25 cellular contexts compared by ENCODE assay signal in genomic region chr14:103733651-103734050, GRCh38. TPM values are rescaled to one million over a fixed set of nuclear protein-coding genes. Genes with fewer than 3 reads are reported as not detected.
DNase-seq lines count a peak whose midpoint lies in the region; ATAC-seq and TF ChIP-seq lines count a peak whose summit lies in the region.
"Had no signal": no experiment of that assay in that cellular context is flagged by ENCODE, and none has a peak within 500 bp of the region (broad histone marks: within the 10 kb centered on the region; RNA-seq: fewer than 3 reads in every experiment).

No MANE protein-coding gene starts in this region.

- DNase-seq in EL (peak; percentile 46), RWPE2 (ENCODE audit: low spot score) (no peak), esophagus muscularis mucosa (ENCODE audit: extremely low spot score) (no peak), posterior vena cava (ENCODE audit: low spot score) (peak; percentile 48), GM13976 (ENCODE audit: low spot score) (no peak), HAP-1 (ENCODE audit: low spot score in 2 of 2) (no peak), foreskin melanocyte (no peak)
- DNase-seq: activated CD8-positive, alpha-beta T cell treated with anti-CD3 and anti-CD28 coated beads, Interleukin-2, amount 10 ng/mL, durations not matched to agents 7 days and 5 days; activated naive CD4-positive, alpha-beta T cell; activated T-cell treated with anti-CD3 and anti-CD28 coated beads, Interleukin-2, amount 50 U/mL, for 1 hour; amniotic stem cell; C1 segment of cervical spinal cord; DMS 273 treated with DMSO at 0.1 percent for 48 hours; effector CD4-positive, alpha-beta T cell; naive thymus-derived CD8-positive, alpha-beta T cell; NCI-H1694; NCI-H2171 treated with DMSO at 0.1 percent for 48 hours; NCI-H69; RPMI8226; T1000; uterus had no signal

- TF ChIP-seq POLR2A in esophagus muscularis mucosa (IDR thresholded peaks at IDR 0.05; ENCODE audit: low read depth): no peak

- H3K4me3 ChIP-seq in RWPE2 (ENCODE audit: severe bottlenecking) (no peak overlapping the region), esophagus muscularis mucosa (no peak overlapping the region), HAP-1 (no peak overlapping the region)
- H3K4me3 ChIP-seq: pancreas, uterus had no signal

- no peak for TF ChIP-seq CTCF in RWPE2 (IDR thresholded peaks at IDR 0.05; ENCODE audit: poor library complexity, severe bottlenecking)
- TF ChIP-seq CTCF in esophagus muscularis mucosa (IDR thresholded peaks at IDR 0.05): no peak
- TF ChIP-seq CTCF in GM13976 (IDR thresholded peaks at IDR 0.05; ENCODE audit: borderline replicate concordance, control extremely low read depth, extremely low read depth, insufficient read depth, missing control alignments): no peak

- H3K4me1 ChIP-seq in RWPE2 (ENCODE audit: insufficient read depth, poor library complexity, severe bottlenecking) (no peaks in the 10 kb centered on the region), esophagus muscularis mucosa (peaks cover 37 to 89% (median 69%) of the 10 kb centered on the region in 4 donors), HAP-1 (no peaks in the 10 kb centered on the region)

- H3K27me3 ChIP-seq in RWPE2 (ENCODE audit: insufficient read depth, poor library complexity, severe bottlenecking): no peaks in the 10 kb centered on the region
- no peaks in the 10 kb centered on the region for H3K27me3 ChIP-seq in esophagus muscularis mucosa
- no peaks in the 10 kb centered on the region for H3K27me3 ChIP-seq in HAP-1 (ENCODE audit: low read depth)
- H3K27me3 ChIP-seq: pancreas, uterus had no signal

- ATAC-seq in RWPE2 (ENCODE audit: low read depth): peak; percentile 46; the same call in 2 of the 3 replicates
- no peak for ATAC-seq in GM18861 (IDR thresholded peaks at IDR 0.05; ENCODE audit: unreplicated experiment)
- ATAC-seq: activated CD8-positive, alpha-beta T cell treated with anti-CD3 and anti-CD28 coated beads, Interleukin-2, amount 10 ng/mL, durations not matched to agents 7 days and 5 days; esophagus mucosa; naive thymus-derived CD8-positive, alpha-beta T cell; pancreas had no signal

- H3K9me3 ChIP-seq in RWPE2 (ENCODE audit: severe bottlenecking): no peaks in the 10 kb centered on the region
- no peaks in the 10 kb centered on the region for H3K9me3 ChIP-seq in esophagus muscularis mucosa
- no peaks in the 10 kb centered on the region for H3K9me3 ChIP-seq in HAP-1
- H3K9me3 ChIP-seq: pancreas, uterus had no signal

- no peak overlapping the region for H3K27ac ChIP-seq in RWPE2 (ENCODE audit: poor library complexity, severe bottlenecking)
- H3K27ac ChIP-seq in esophagus muscularis mucosa (replicated peaks in 1 of 4): peak overlapping the region in 3 of 4 donors; percentile 91 to 94 (median 92)
- H3K27ac ChIP-seq: KMS-11, pancreas had no signal

- no peak for TF ChIP-seq EP300 in esophagus muscularis mucosa (IDR thresholded peaks at IDR 0.05)

- in situ Hi-C loops in GM13976 (cut with MboI; ENCODE audit: low sequenced_read_pairs, unreplicated experiment) (no loop called here), HAP-1 (cut with MboI; ENCODE audit: low sequenced_read_pairs) (no loop called here)

- WGBS in esophagus muscularis mucosa: 86% methylated on average over 14 of the region's 14 CpGs

- intact Hi-C loops in esophagus muscularis mucosa (cut with DNase I) (no loop called here), posterior vena cava (cut with DNase I) (no loop called here)

- H3K36me3 ChIP-seq in RWPE2 (ENCODE audit: low read depth) (peaks cover 66% of the 10 kb centered on the region), esophagus muscularis mucosa (peaks cover 39 to 91% (median 65%) of the 10 kb centered on the region in 4 donors), HAP-1 (replicated peaks) (peaks cover 43% of the 10 kb centered on the region)
- H3K36me3 ChIP-seq: uterus had no signal

RNA-seq across cellular contexts. Expression of gene ZFYVE21, which starts 18.0 kb away (rescaled TPM):
- total RNA-seq in esophagus muscularis mucosa (100 to 1,000 TPM; 121 to 180 (median 156) TPM), posterior vena cava (10 to 100 TPM; 57.2 to 59.5 TPM)

RNA-seq across cellular contexts. Expression of gene XRCC3, which starts 18.4 kb away (rescaled TPM):
- total RNA-seq in esophagus muscularis mucosa (1 to 10 TPM; 1.6 to 5.4 (median 2.1) TPM), posterior vena cava (1 to 10 TPM; 4.0 to 4.9 TPM)

Comparison
In these comparisons a context has a peak if more than half of its experiments do, and no peak if none do; other contexts are left out.
1. DNase-seq: peak in EL (single experiment) and posterior vena cava (single experiment); none in RWPE2 (single experiment), esophagus muscularis mucosa (single experiment), GM13976 (single experiment), HAP-1 (0 of 2) and foreskin melanocyte (single experiment).